Comparison of ENCODE assay signal across 26 cellular contexts in genomic region chr9:84897362-84898094, GRCh38.
"Had no signal": no experiment of that assay in that cellular context is flagged by ENCODE, and none has a peak within 500 bp of the region (broad histone marks: within the 10 kb centered on the region; RNA-seq: fewer than 3 reads in every experiment).

No MANE protein-coding gene starts in this region.

- FAIRE-seq: K562, RCC 7860 had no signal

- H3K4me1 ChIP-seq: breast epithelium had no signal

- H3K9me3 Mint-ChIP-seq: activated B cell treated with CpG ODN at 0.5 μM for 24 hours; activated CD4-positive, alpha-beta memory T cell treated with anti-CD3 and anti-CD28 coated beads for 36 hours; activated CD4-positive, alpha-beta T cell treated with anti-CD3 and anti-CD28 coated beads, Interleukin-2, amount 10 ng/mL, durations not matched to agents 24 days and 14 days; activated naive CD4-positive, alpha-beta T cell treated with anti-CD3 and anti-CD28 coated beads for 36 hours; activated T-helper 17 cell treated with anti-CD3 and anti-CD28 coated beads, Interleukin-2, amount 50 U/mL, for 72 hours; T-helper 1 cell treated with Interleukin-12 subunit alpha and Interleukin-12 subunit beta and Interleukin-4 antibody, amounts not matched to agents 30 μg/mL and 1 μg/mL, for 36 hours had no signal

- H3K4me1 Mint-ChIP-seq: activated B cell treated with CpG ODN at 0.5 μM for 24 hours; activated CD4-positive, alpha-beta T cell treated with anti-CD3 and anti-CD28 coated beads, Interleukin-2, amount 10 ng/mL, durations not matched to agents 24 days and 14 days; activated T-helper 17 cell treated with anti-CD3 and anti-CD28 coated beads, Interleukin-2, amount 50 U/mL, for 72 hours had no signal

- H3K36me3 ChIP-seq: breast epithelium had no signal

- H3K27me3 Mint-ChIP-seq: activated CD4-positive, alpha-beta T cell treated with anti-CD3 and anti-CD28 coated beads, Interleukin-2, amount 10 ng/mL, durations not matched to agents 24 days and 14 days; activated naive CD8-positive, alpha-beta T cell had no signal

- H3K27ac ChIP-seq: breast epithelium had no signal

- H3K4me3 Mint-ChIP-seq: activated B cell treated with CpG ODN at 0.5 μM for 24 hours; activated CD4-positive, alpha-beta memory T cell treated with anti-CD3 and anti-CD28 coated beads for 36 hours; activated CD4-positive, alpha-beta T cell treated with anti-CD3 and anti-CD28 coated beads, Interleukin-2, amount 10 ng/mL, durations not matched to agents 24 days and 14 days; activated naive CD4-positive, alpha-beta T cell treated with anti-CD3 and anti-CD28 coated beads for 36 hours; activated naive CD8-positive, alpha-beta T cell; activated T-helper 17 cell treated with anti-CD3 and anti-CD28 coated beads, Interleukin-2, amount 50 U/mL, for 72 hours; T-helper 1 cell treated with Interleukin-12 subunit alpha and Interleukin-12 subunit beta and Interleukin-4 antibody, amounts not matched to agents 30 μg/mL and 1 μg/mL, for 36 hours had no signal

- H3K27ac Mint-ChIP-seq: activated B cell treated with CpG ODN at 0.5 μM for 24 hours; activated CD4-positive, alpha-beta memory T cell treated with anti-CD3 and anti-CD28 coated beads for 36 hours; activated CD4-positive, alpha-beta T cell treated with anti-CD3 and anti-CD28 coated beads, Interleukin-2, amount 10 ng/mL, durations not matched to agents 24 days and 14 days; activated naive CD4-positive, alpha-beta T cell treated with anti-CD3 and anti-CD28 coated beads for 36 hours; activated naive CD8-positive, alpha-beta T cell; activated T-helper 17 cell treated with anti-CD3 and anti-CD28 coated beads, Interleukin-2, amount 50 U/mL, for 72 hours; T-helper 1 cell treated with Interleukin-12 subunit alpha and Interleukin-12 subunit beta and Interleukin-4 antibody, amounts not matched to agents 30 μg/mL and 1 μg/mL, for 36 hours had no signal

- H3K4me3 ChIP-seq: breast epithelium, K562 had no signal

- H3K9me3 ChIP-seq: breast epithelium had no signal

- DNase-seq: activated B cell treated with CpG ODN at 0.5 μM for 24 hours; activated CD4-positive, alpha-beta memory T cell treated with anti-CD3 and anti-CD28 coated beads for 36 hours; activated CD4-positive, alpha-beta T cell treated with anti-CD3 and anti-CD28 coated beads for 1 hour; activated CD4-positive, alpha-beta T cell treated with anti-CD3 and anti-CD28 coated beads, Interleukin-2, amount 10 ng/mL, durations not matched to agents 24 days and 14 days; activated CD8-positive, alpha-beta memory T cell treated with anti-CD3 and anti-CD28 coated beads for 24 hours; activated gamma-delta T cell; activated naive CD4-positive, alpha-beta T cell treated with anti-CD3 and anti-CD28 coated beads for 36 hours; activated T-cell treated with anti-CD3 and anti-CD28 coated beads, Interleukin-2, amount 50 U/mL, for 48 hours; central memory CD4-positive, alpha-beta T cell; Karpas-422; MM.1S; NCI-H1105; NCI-H1436; NCI-H187 treated with DMSO at 0.1 percent for 48 hours; NCI-H2081 treated with DMSO at 0.1 percent for 48 hours; NCI-H2171 treated with DMSO at 0.1 percent for 48 hours; NCI-H226; NCI-H526 treated with DMSO at 0.1 percent for 48 hours; PC-3; SHP77 had no signal

- H3K27me3 ChIP-seq: breast epithelium had no signal

- H3K36me3 Mint-ChIP-seq: activated CD4-positive, alpha-beta memory T cell treated with anti-CD3 and anti-CD28 coated beads for 36 hours; activated naive CD8-positive, alpha-beta T cell had no signal
